In genomic region chr2:106195456-106195855, GRCh38 we compare ENCODE assay signal across 15 cellular contexts. TPM values are rescaled to one million over a fixed set of nuclear protein-coding genes. Genes with fewer than 3 reads are reported as not detected.
DNase-seq lines count a peak whose midpoint lies in the region; ATAC-seq and TF ChIP-seq lines count a peak whose summit lies in the region.
"Had no signal": no experiment of that assay in that cellular context is flagged by ENCODE, and none has a peak within 500 bp of the region (broad histone marks: within the 10 kb centered on the region; RNA-seq: fewer than 3 reads in every experiment).

No MANE protein-coding gene starts in this region.

- peaks cover 18% of the 10 kb centered on the region for H3K36me3 Mint-ChIP-seq in activated CD4-positive, alpha-beta T cell treated with anti-CD3 and anti-CD28 coated beads, Interleukin-2, amount 10 ng/mL, durations not matched to agents 24 days and 14 days (ENCODE audit: low read depth)
- H3K36me3 Mint-ChIP-seq in activated naive CD8-positive, alpha-beta T cell treated with anti-CD3 and anti-CD28 coated beads, Interleukin-2, amount 50 U/mL, for 24 hours (ENCODE audit: low read depth): peaks cover 11% of the 10 kb centered on the region
- no peaks in the 10 kb centered on the region for H3K36me3 Mint-ChIP-seq in neural progenitor cell

- no peaks in the 10 kb centered on the region for H3K9me3 Mint-ChIP-seq in activated CD4-positive, alpha-beta T cell treated with anti-CD3 and anti-CD28 coated beads, Interleukin-2, amount 10 ng/mL, durations not matched to agents 24 days and 14 days
- no peaks in the 10 kb centered on the region for H3K9me3 Mint-ChIP-seq in activated naive CD8-positive, alpha-beta T cell treated with anti-CD3 and anti-CD28 coated beads, Interleukin-2, amount 50 U/mL, for 24 hours
- H3K9me3 Mint-ChIP-seq in neural progenitor cell: peaks cover 2% of the 10 kb centered on the region

- peaks cover 28% of the 10 kb centered on the region for H3K4me1 Mint-ChIP-seq in activated CD4-positive, alpha-beta T cell treated with anti-CD3 and anti-CD28 coated beads, Interleukin-2, amount 10 ng/mL, durations not matched to agents 24 days and 14 days
- peaks cover 34% of the 10 kb centered on the region for H3K4me1 Mint-ChIP-seq in activated naive CD8-positive, alpha-beta T cell treated with anti-CD3 and anti-CD28 coated beads, Interleukin-2, amount 50 U/mL, for 24 hours
- peaks cover 31% of the 10 kb centered on the region for H3K4me1 Mint-ChIP-seq in neural progenitor cell

- no peak overlapping the region for H3K4ac ChIP-seq in IMR-90 (ENCODE audit: low read depth, low read length)

- DNase-seq in activated CD4-positive, alpha-beta T cell treated with anti-CD3 and anti-CD28 coated beads, Interleukin-2, amount 10 ng/mL, durations not matched to agents 24 days and 14 days: peak; percentile 65
- DNase-seq in activated CD4-positive, alpha-beta T cell treated with anti-CD3 and anti-CD28 coated beads for 48 hours: no peak
- no peak for DNase-seq in IMR-90
- no peak for DNase-seq in activated naive CD8-positive, alpha-beta T cell treated with anti-CD3 and anti-CD28 coated beads, Interleukin-2, amount 50 U/mL, for 24 hours
- no peak for DNase-seq in neural progenitor cell (ENCODE audit: low spot score)
- no peak for DNase-seq in NAMALWA (ENCODE audit: low spot score)
- DNase-seq: ACHN; activated CD4-positive, alpha-beta T cell treated with anti-CD3 and anti-CD28 coated beads for 4 hours; cortex of kidney; DMS 273 treated with DMSO at 0.1 percent for 48 hours; NCI-H187; NK-92 treated with Interleukin-12 subunit alpha and Interleukin-12 subunit beta, amount 100 ng/mL, for 24 hours; uterus had no signal

- H3K18ac ChIP-seq in IMR-90 (ENCODE audit: low read depth, low read length): no peak overlapping the region

- H4K8ac ChIP-seq in IMR-90 (ENCODE audit: low read depth in 2 of 2, low read length in 2 of 2): no peak overlapping the region

- no peak overlapping the region for H3K4me2 ChIP-seq in IMR-90 (ENCODE audit: low read depth, low read length)
- peak overlapping the region; percentile 81 for H3K4me2 ChIP-seq in neural progenitor cell

- H2AK9ac ChIP-seq in IMR-90 (replicated peaks; ENCODE audit: low read depth, low read length, poor library complexity): no peak overlapping the region

- H3K56ac ChIP-seq in IMR-90 (ENCODE audit: extremely low read depth, insufficient read depth, low read length): no peak overlapping the region

- no peak overlapping the region for H2BK15ac ChIP-seq in IMR-90 (ENCODE audit: low read depth, low read length)

- peak overlapping the region; percentile 4; the same call in 1 of the 2 replicates for H2AK5ac ChIP-seq in IMR-90 (ENCODE audit: low read depth, low read length)

- H2BK5ac ChIP-seq in IMR-90 (ENCODE audit: low read depth, low read length, poor library complexity, severe bottlenecking): no peak overlapping the region

- ATAC-seq in IMR-90 (ENCODE audit: low read depth) (no peak), HG03108 (IDR thresholded peaks at IDR 0.05; ENCODE audit: unreplicated experiment) (no peak), GM18858 (IDR thresholded peaks at IDR 0.05; ENCODE audit: unreplicated experiment) (no peak)
- no peak for ATAC-seq in activated naive CD8-positive, alpha-beta T cell treated with anti-CD3 and anti-CD28 coated beads, Interleukin-2, amount 50 U/mL, for 24 hours

- H3K27ac ChIP-seq in IMR-90 (ENCODE audit: insufficient read depth, low read length) (no peak overlapping the region), neural progenitor cell (no peak overlapping the region)

- in situ Hi-C loops in IMR-90 (cut with MboI; ENCODE audit: low sequenced_read_pairs): no loop called here

- intact Hi-C loops in activated CD4-positive, alpha-beta T cell treated with anti-CD3 and anti-CD28 coated beads, Interleukin-2, amount 10 ng/mL, durations not matched to agents 24 days and 14 days (cut with micrococcal nuclease): loop anchor here (10.0 kb wide), 1 partner anchor 51 kb away; no protein-coding TSS in a partner anchor
- intact Hi-C loops in IMR-90 (cut with micrococcal nuclease): loop anchor here (10.0 kb wide), 1 partner anchor 621 kb away; no protein-coding TSS in a partner anchor

- dilution Hi-C loops in IMR-90 (cut with HindIII; ENCODE audit: low sequenced_read_pairs, unreplicated experiment): no loop called here

- no peak overlapping the region for H3K27ac Mint-ChIP-seq in activated CD4-positive, alpha-beta T cell treated with anti-CD3 and anti-CD28 coated beads, Interleukin-2, amount 10 ng/mL, durations not matched to agents 24 days and 14 days
- peak overlapping the region; percentile 92 for H3K27ac Mint-ChIP-seq in activated naive CD8-positive, alpha-beta T cell treated with anti-CD3 and anti-CD28 coated beads, Interleukin-2, amount 50 U/mL, for 24 hours
- H3K27ac Mint-ChIP-seq in neural progenitor cell: no peak overlapping the region

- H3K79me2 ChIP-seq in neural progenitor cell (ENCODE audit: low read depth): peaks cover 34% of the 10 kb centered on the region

- WGBS in IMR-90 (ENCODE audit: extremely low coverage in 2 of 2, insufficient read length in 1 of 2), 2 experiments: no CpG with 5 or more reads among the region's 6 CpGs

- H3K9me3 ChIP-seq in IMR-90 (ENCODE audit: control insufficient read depth, insufficient read depth, low read length) (no peaks in the 10 kb centered on the region), neural progenitor cell (ENCODE audit: low read depth) (no peaks in the 10 kb centered on the region)
- H3K9me3 ChIP-seq: uterus had no signal

- TF ChIP-seq RAD21 in IMR-90 (IDR thresholded peaks at IDR 0.05; ENCODE audit: low read length): no peak

- H3K27me3 Mint-ChIP-seq in activated CD4-positive, alpha-beta T cell treated with anti-CD3 and anti-CD28 coated beads, Interleukin-2, amount 10 ng/mL, durations not matched to agents 24 days and 14 days: peaks cover 16% of the 10 kb centered on the region
- H3K27me3 Mint-ChIP-seq in activated naive CD8-positive, alpha-beta T cell treated with anti-CD3 and anti-CD28 coated beads, Interleukin-2, amount 50 U/mL, for 24 hours: peaks cover 7% of the 10 kb centered on the region
- peaks cover 4% of the 10 kb centered on the region for H3K27me3 Mint-ChIP-seq in neural progenitor cell (ENCODE audit: insufficient read depth, low read depth)

- H3F3A ChIP-seq in neural progenitor cell (ENCODE audit: low read depth): no peaks in the 10 kb centered on the region

- 0 out of 2 replicates have a peak, but pooled peaks cover 8% of the 10 kb centered on the region for H4K20me1 ChIP-seq in IMR-90 (ENCODE audit: insufficient read depth, low read length)
- H4K20me1 ChIP-seq in neural progenitor cell (ENCODE audit: low read depth): peaks cover 22% of the 10 kb centered on the region

- H2AFZ ChIP-seq in IMR-90 (replicated peaks; ENCODE audit: low read length, poor library complexity): no peak overlapping the region
- no peak overlapping the region for H2AFZ ChIP-seq in neural progenitor cell (replicated peaks)

- no TSS peak for BruUV-seq in IMR-90 (replicated peaks; lab: Mats Ljungman, UMichigan)

- no peak overlapping the region for H2BK20ac ChIP-seq in IMR-90 (ENCODE audit: low read depth, low read length)

- H3K23ac ChIP-seq in IMR-90 (ENCODE audit: low read depth, low read length): no peak overlapping the region

- TF ChIP-seq POLR2A in IMR-90 (IDR thresholded peaks at IDR 0.05; ENCODE audit: low read depth, low read length): no peak

- H3K4me1 ChIP-seq in IMR-90 (ENCODE audit: control insufficient read depth, insufficient read depth, low read length) (peaks cover 8% of the 10 kb centered on the region), neural progenitor cell (peaks cover 11% of the 10 kb centered on the region)
- H3K4me1 ChIP-seq: uterus had no signal

- H3K4me3 Mint-ChIP-seq in activated CD4-positive, alpha-beta T cell treated with anti-CD3 and anti-CD28 coated beads, Interleukin-2, amount 10 ng/mL, durations not matched to agents 24 days and 14 days: peak overlapping the region; percentile 8
- no peak overlapping the region for H3K4me3 Mint-ChIP-seq in activated naive CD8-positive, alpha-beta T cell treated with anti-CD3 and anti-CD28 coated beads, Interleukin-2, amount 50 U/mL, for 24 hours
- peak overlapping the region; percentile 87 for H3K4me3 Mint-ChIP-seq in neural progenitor cell

- POLR2A ChIA-PET in IMR-90 (lab: Charles Lee; ENCODE audit: unreplicated experiment): no interaction called here

- H3K9ac ChIP-seq in IMR-90 (ENCODE audit: low read depth, low read length) (no peak overlapping the region), neural progenitor cell (no peak overlapping the region)

- H2BK120ac ChIP-seq in IMR-90 (ENCODE audit: low read depth, low read length): no peak overlapping the region

- no peak overlapping the region for H3K14ac ChIP-seq in IMR-90 (replicated peaks; ENCODE audit: low read depth, low read length)

- no peak overlapping the region for H4K5ac ChIP-seq in IMR-90 (ENCODE audit: low read depth, low read length)

- peaks cover 7 to 26% of the 10 kb centered on the region in 2 experiments for H3K79me1 ChIP-seq in IMR-90 (ENCODE audit: low read depth in 1 of 2, low read length in 2 of 2)

- H4K91ac ChIP-seq in IMR-90 (ENCODE audit: insufficient read depth, low read depth, low read length): no peak overlapping the region

- peaks cover 5% of the 10 kb centered on the region; the same call in 1 of the 2 replicates for H3K9me1 ChIP-seq in IMR-90 (ENCODE audit: insufficient read depth, low read length)

- CTCF ChIA-PET in IMR-90 (lab: Yijun Ruan, JAX): no interaction called here

- TF ChIP-seq CTCF in IMR-90 (conservative IDR thresholded peaks at IDR 0.05; ENCODE audit: low read depth, low read length) (no peak), neural progenitor cell (IDR thresholded peaks at IDR 0.05) (no peak)

- H3K36me3 ChIP-seq in IMR-90 (ENCODE audit: control insufficient read depth, insufficient read depth, low read length) (no peaks in the 10 kb centered on the region), neural progenitor cell (no peaks in the 10 kb centered on the region)
- H3K36me3 ChIP-seq: uterus had no signal

- no peaks in the 10 kb centered on the region for H3K27me3 ChIP-seq in IMR-90 (ENCODE audit: control insufficient read depth, insufficient read depth, low read length)
- peaks cover 4% of the 10 kb centered on the region for H3K27me3 ChIP-seq in neural progenitor cell
- H3K27me3 ChIP-seq: uterus had no signal

- H3K4me3 ChIP-seq in IMR-90 (ENCODE audit: insufficient read depth, low read depth, low read length) (no peak overlapping the region), neural progenitor cell (no peak overlapping the region)

RNA-seq across cellular contexts. Expression of gene UXS1, which starts 1.4 kb away (rescaled TPM):
- total RNA-seq in activated CD4-positive, alpha-beta T cell treated with anti-CD3 and anti-CD28 coated beads, Interleukin-2, amount 10 ng/mL, durations not matched to agents 24 days and 14 days: 34.9 and 37.6 TPM in 2 replicates
- total RNA-seq in IMR-90 (2012; rRNA removed) (24.7 and 33.7 TPM in 2 replicates), neural progenitor cell (ENCODE audit: low replicate concordance) (38.0 and 39.5 TPM in 2 replicates)
- polyA plus RNA-seq in IMR-90 (2012; rRNA removed): 54.1 and 54.3 TPM in 2 replicates
- polyA plus RNA-seq in IMR-90 (2012; cell fraction: cytosol; rRNA removed): 31.1 and 35.6 TPM in 2 replicates
- polyA plus RNA-seq in IMR-90 (2012; cell fraction: nucleus; rRNA removed; ENCODE audit: low replicate concordance): 22.8 and 23.4 TPM in 2 replicates
